In the genomic region with DNA sequence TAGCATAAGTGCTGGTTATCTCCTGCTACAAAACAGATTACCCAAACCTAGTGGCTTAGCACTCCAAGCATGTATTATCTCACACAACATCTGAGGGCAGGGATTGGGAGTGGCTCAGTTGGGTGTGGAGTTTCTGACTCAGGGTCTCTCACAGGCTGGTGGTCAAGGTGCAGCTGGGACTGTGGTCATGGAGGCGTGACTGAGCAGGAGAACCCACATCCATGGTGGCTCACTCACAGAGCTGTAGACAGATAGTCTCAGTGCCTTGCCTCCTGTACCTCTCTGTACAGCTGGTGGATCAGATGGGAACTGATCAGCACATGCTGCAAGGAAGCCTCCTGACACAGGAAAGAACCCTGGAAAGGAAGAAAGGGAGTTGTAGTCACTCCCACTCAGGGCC, we compare ENCODE assay signal across 28 cellular contexts.
DNase-seq lines count a peak whose midpoint lies in the region; FAIRE-seq and TF ChIP-seq lines count a peak whose summit lies in the region.
"Had no signal": no experiment of that assay in that cellular context is flagged by ENCODE, and none has a peak within 500 bp of the region (broad histone marks: within the 10 kb centered on the region; RNA-seq: fewer than 3 reads in every experiment).

No MANE protein-coding gene starts in this region.

- intact Hi-C loops in mammary epithelial cell (cut with micrococcal nuclease), result no loop called here
- intact Hi-C loops in MCF 10A (cut with micrococcal nuclease), result no loop called here

- H3K4me3 ChIP-seq in mammary epithelial cell (replicated peaks in 1 of 3; ENCODE audit: insufficient read depth in 1 of 3, low read depth in 2 of 3, low read length in 3 of 3) (no peak overlapping the region), BE2C (ENCODE audit: low read depth, low read length) (no peak overlapping the region)
- H3K4me3 ChIP-seq: GM12878, GM23248, K562, SJCRH30 had no signal

- no peaks in the 10 kb centered on the region for H3K4me1 Mint-ChIP-seq in MCF 10A (ENCODE audit: insufficient read depth, unreplicated experiment)
- H3K4me1 Mint-ChIP-seq: H9 had no signal

- H3K27me3 ChIP-seq in mammary epithelial cell (ENCODE audit: insufficient read depth, low read length), result no peaks in the 10 kb centered on the region
- no peaks in the 10 kb centered on the region for H3K27me3 ChIP-seq in BE2C
- H3K27me3 ChIP-seq: BLaER1 treated with 17β-estradiol and CSF1 and Interleukin-3, amounts not matched to agents 10 nM and 100 nM; SJCRH30 had no signal

- DNase-seq in mammary epithelial cell (peak; percentile 88), MCF 10A (ENCODE audit: unreplicated experiment) (no peak), RPMI7951 (ENCODE audit: low read depth) (peak; percentile 86), glomerular visceral epithelial cell (ENCODE audit: extremely low spot score) (peak; percentile 45), NCI-H187 (lab: John Stamatoyannopoulos, UW) (no peak), H54 (ENCODE audit: insufficient read length, low spot score) (no peak), BE2C (no peak)
- DNase-seq: CD4-positive, alpha-beta T cell; DMS53; GDM1; GM23248; H9; MM.1S; NCI-H1048; NCI-H1417; NCI-H1694 treated with DMSO at 0.1 percent for 48 hours; NCI-H2081 treated with DMSO at 0.1 percent for 48 hours; NCI-H2171; NCI-H226; NCI-H510A; NCI-H69; SJCRH30 had no signal

- H3K27ac ChIP-seq in mammary epithelial cell (ENCODE audit: insufficient read depth, low read depth, low read length), result no peak overlapping the region
- H3K27ac ChIP-seq: BLaER1 treated with 17β-estradiol and CSF1 and Interleukin-3, amounts not matched to agents 10 nM and 100 nM; GM23248; SJCRH30 had no signal

- in situ Hi-C loops in mammary epithelial cell (cut with MboI; ENCODE audit: low sequenced_read_pairs in 2 of 2), result no loop called here

- no peak overlapping the region for H2AFZ ChIP-seq in mammary epithelial cell (ENCODE audit: low read depth, low read length)
- H2AFZ ChIP-seq: GM23248 had no signal

- POLR2A ChIA-PET in MCF 10A (lab: Yijun Ruan, JAX), result no interaction called here

- dilution Hi-C loops in mammary epithelial cell (cut with HindIII; ENCODE audit: low sequenced_read_pairs), result no loop called here

- H3K9me3 Mint-ChIP-seq in MCF 10A (ENCODE audit: unreplicated experiment), result peaks cover 7% of the 10 kb centered on the region

- CTCF ChIA-PET in mammary epithelial cell (lab: Charles Lee; ENCODE audit: low non-redundant PET), result no interaction called here
- CTCF ChIA-PET in MCF 10A (lab: Yijun Ruan, JAX), result interaction anchor here (0.5 to 1.1 kb wide), 3 partner anchors 10 to 175 kb away, joined by 3 to 5 read pairs (median 4); no protein-coding TSS in a partner anchor

- H3K4me1 ChIP-seq in mammary epithelial cell (ENCODE audit: insufficient read depth, low read length), result no peaks in the 10 kb centered on the region
- peaks cover 3% of the 10 kb centered on the region for H3K4me1 ChIP-seq in BE2C

- H3K9ac ChIP-seq in mammary epithelial cell (ENCODE audit: insufficient read depth, low read length), result no peak overlapping the region
- H3K9ac ChIP-seq: BLaER1 treated with 17β-estradiol and CSF1 and Interleukin-3, amounts not matched to agents 10 nM and 100 nM; GM23248 had no signal

- H3K9me3 ChIP-seq in mammary epithelial cell (replicated peaks; ENCODE audit: insufficient read depth, low read length), result peaks cover 7% of the 10 kb centered on the region
- no peaks in the 10 kb centered on the region; the same call in 1 of the 2 replicates for H3K9me3 ChIP-seq in BE2C

- H3K79me2 ChIP-seq in mammary epithelial cell (ENCODE audit: insufficient read depth, low read length), result no peaks in the 10 kb centered on the region

- peaks cover 4% of the 10 kb centered on the region for H3K36me3 Mint-ChIP-seq in MCF 10A (ENCODE audit: insufficient read depth, unreplicated experiment)

- H3K27ac Mint-ChIP-seq in MCF 10A (ENCODE audit: low read depth, unreplicated experiment), result no peak overlapping the region
- H3K27ac Mint-ChIP-seq: CD4-positive, alpha-beta T cell; H9 had no signal

- H3K4me2 ChIP-seq in mammary epithelial cell (ENCODE audit: insufficient read depth, low read depth, low read length), result no peak overlapping the region
- H3K4me2 ChIP-seq: BLaER1 treated with 17β-estradiol and CSF1 and Interleukin-3, amounts not matched to agents 10 nM and 100 nM had no signal

- 33% methylated on average over 1 of the region's 1 CpG for WGBS in mammary epithelial cell (ENCODE audit: low coverage, missing lambda C conversion rate)

- FAIRE-seq in H54 (lab: Jason Lieb, UNC), result no peak
- FAIRE-seq: A204.1, GM12878, HTR-8/SVneo, K562, RCC 7860 had no signal

- TF ChIP-seq CTCF in mammary epithelial cell (conservative IDR thresholded peaks at IDR 0.05 in 1 of 2, IDR thresholded peaks at IDR 0.05 in 1 of 2; ENCODE audit: extremely low read depth in 1 of 2, insufficient read depth in 1 of 2, low read depth in 1 of 2, low read length in 2 of 2) (no peak), MCF 10A (IDR thresholded peaks at IDR 0.05; ENCODE audit: unreplicated experiment) (no peak), BE2C (IDR thresholded peaks at IDR 0.05; ENCODE audit: low read depth, low read length) (no peak)

- no TSS peak for BruUV-seq in mammary epithelial cell (replicated peaks; lab: Mats Ljungman, UMichigan)
- no TSS peak for BruUV-seq in MCF 10A (replicated peaks; lab: Mats Ljungman, UMichigan)

- no peaks in the 10 kb centered on the region for H3K36me3 ChIP-seq in mammary epithelial cell (ENCODE audit: insufficient read depth, low read length)
- H3K36me3 ChIP-seq in BE2C, result no peaks in the 10 kb centered on the region
- H3K36me3 ChIP-seq: SJCRH30 had no signal

- H3K4me3 Mint-ChIP-seq in MCF 10A (ENCODE audit: unreplicated experiment), result no peak overlapping the region
- H3K4me3 Mint-ChIP-seq: CD4-positive, alpha-beta T cell; H9 had no signal

- TF ChIP-seq POLR2A in H54 (IDR thresholded peaks at IDR 0.05; ENCODE audit: low read depth, low read length), result no peak

- H3K27me3 Mint-ChIP-seq in MCF 10A (ENCODE audit: insufficient read depth, unreplicated experiment), result peaks cover under 1% of the 10 kb centered on the region

- H4K20me1 ChIP-seq in mammary epithelial cell (ENCODE audit: insufficient read depth, low read length), result no peaks in the 10 kb centered on the region
- H4K20me1 ChIP-seq: BLaER1 treated with 17β-estradiol and CSF1 and Interleukin-3, amounts not matched to agents 10 nM and 100 nM had no signal

Comparison
In these comparisons a context has a peak if more than half of its experiments do, and no peak if none do; other contexts are left out.
1. DNase-seq: peak in mammary epithelial cell (single experiment), RPMI7951 (single experiment) and glomerular visceral epithelial cell (single experiment); none in MCF 10A (single experiment), NCI-H187 (0 of 2), H54 (single experiment) and BE2C (single experiment).